Comparison of ENCODE assay signal across 8 cellular contexts in genomic region chr21:42878993-42879787, GRCh38. TPM values are rescaled to one million over a fixed set of nuclear protein-coding genes. Genes with fewer than 3 reads are reported as not detected.
DNase-seq lines count a peak whose midpoint lies in the region; ATAC-seq and TF ChIP-seq lines count a peak whose summit lies in the region.

Gene WDR4 (minus strand): TSS chr21:42879539. CDS start chr21:42879495, 44 bp downstream.

- TF ChIP-seq CTCF in adrenal gland (IDR thresholded peaks at IDR 0.05) (no peak), heart left ventricle (IDR thresholded peaks at IDR 0.05) (peak in 1 of 12 donors; percentile 11), type B pancreatic cell (conservative IDR thresholded peaks at IDR 0.05) (no peak)

- peak within 1 kb of the TSS; percentile 98 for H3K4me3 Mint-ChIP-seq in type B pancreatic cell

- H3K36me3 ChIP-seq in adrenal gland (replicated peaks in 1 of 2): peaks cover 0 to 16% of the 10 kb centered on the region in 2 donors
- peaks cover 0 to 28% (median 21%) of the 10 kb centered on the region in 9 donors for H3K36me3 ChIP-seq in heart left ventricle

- ATAC-seq in HG02884 (IDR thresholded peaks at IDR 0.05; ENCODE audit: unreplicated experiment) (peak; percentile 77), heart left ventricle (peak; percentile 99 to 100 (median 100))

- H3K27me3 ChIP-seq in adrenal gland: no peaks in the 10 kb centered on the region
- H3K27me3 ChIP-seq in heart left ventricle: no peaks in the 10 kb centered on the region

- intact Hi-C loops in adrenal gland (cut with DNase I): no loop called here
- intact Hi-C loops in heart left ventricle (cut with DNase I): no loop called here

- 0% methylated on average over 35 to 80 of the region's 80 CpGs; no CpG with 5 or more reads in 1 of the 4 donors for WGBS in adrenal gland, 4 donors
- 0% methylated on average over 13 to 80 of the region's 80 CpGs for WGBS in heart left ventricle, 4 donors

- H3K27me3 Mint-ChIP-seq in type B pancreatic cell: no peaks in the 10 kb centered on the region

- H3K4me1 ChIP-seq in adrenal gland (replicated peaks in 1 of 2) (peaks cover 14 to 18% of the 10 kb centered on the region in 2 donors), heart left ventricle (peaks cover 4 to 21% (median 15%) of the 10 kb centered on the region in 12 donors)

- H3K27ac Mint-ChIP-seq in type B pancreatic cell: peak within 1 kb of the TSS; percentile 96

- DNase-seq in NCI-H146 treated with DMSO at 0.1 percent for 48 hours (lab: John Stamatoyannopoulos, UW; ENCODE audit: unreplicated experiment) (peak; percentile 74), T-helper 1 cell (peak; percentile 93 to 99 (median 94)), adrenal gland (peak; percentile 97 to 99 (median 98)), heart left ventricle (peak; percentile 97 to 98 (median 97)), pons (ENCODE audit: low spot score) (peak; percentile 96), type B pancreatic cell (ENCODE audit: extremely low spot score, unreplicated experiment) (peak; percentile 99)

- peaks cover 17% of the 10 kb centered on the region for H3K4me1 Mint-ChIP-seq in type B pancreatic cell (ENCODE audit: unreplicated experiment)

- TF ChIP-seq POLR2A in GM15510 (IDR thresholded peaks at IDR 0.05; ENCODE audit: borderline replicate concordance, extremely low read depth, insufficient read length) (peak; percentile 96), adrenal gland (IDR thresholded peaks at IDR 0.05) (peak; percentile 53 to 80), heart left ventricle (IDR thresholded peaks at IDR 0.05) (peak in 1 of 2 donors; percentile 87)

- H3K9me3 ChIP-seq in adrenal gland (replicated peaks in 1 of 3): no peaks in the 10 kb centered on the region
- no peaks in the 10 kb centered on the region for H3K9me3 ChIP-seq in heart left ventricle

- H3K4me3 ChIP-seq in adrenal gland (peak within 1 kb of the TSS; percentile 36 to 84 (median 75)), heart left ventricle (peak within 1 kb of the TSS; percentile 71 to 100 (median 88))

- no peaks in the 10 kb centered on the region for H3K36me3 Mint-ChIP-seq in type B pancreatic cell

- H3K27ac ChIP-seq in adrenal gland (peak within 1 kb of the TSS; percentile 61 to 88 (median 78)), heart left ventricle (peak within 1 kb of the TSS; percentile 15 to 94 (median 85))

- no peaks in the 10 kb centered on the region for H3K9me3 Mint-ChIP-seq in type B pancreatic cell

RNA-seq across cellular contexts. Expression of gene WDR4, which starts in this region (rescaled TPM):
- total RNA-seq in adrenal gland (10 to 100 TPM in 3 of 8 donors, 1 to 10 TPM in 5; 3.6 to 19.3 (median 6.9) TPM), heart left ventricle (1 to 10 TPM; 1.7 to 9.1 (median 6.4) TPM), type B pancreatic cell (ENCODE audit: low replicate concordance) (19.1 and 25.6 TPM in 2 replicates)
- polyA plus RNA-seq in adrenal gland (1 to 10 TPM; 5.0 to 10.0 (median 6.3) TPM), heart left ventricle (10 to 100 TPM in 1 of 2 donors, 1 to 10 TPM in 1; 3.5 to 17.9 TPM)

Comparison
In these comparisons a context has a peak if more than half of its experiments do, and no peak if none do; other contexts are left out.
1. Peak in every context shown above with its lines: DNase-seq, ATAC-seq, H3K4me3 ChIP-seq and H3K27ac ChIP-seq.